ENCODE assay signal across 8 cellular contexts in the genomic region with DNA sequence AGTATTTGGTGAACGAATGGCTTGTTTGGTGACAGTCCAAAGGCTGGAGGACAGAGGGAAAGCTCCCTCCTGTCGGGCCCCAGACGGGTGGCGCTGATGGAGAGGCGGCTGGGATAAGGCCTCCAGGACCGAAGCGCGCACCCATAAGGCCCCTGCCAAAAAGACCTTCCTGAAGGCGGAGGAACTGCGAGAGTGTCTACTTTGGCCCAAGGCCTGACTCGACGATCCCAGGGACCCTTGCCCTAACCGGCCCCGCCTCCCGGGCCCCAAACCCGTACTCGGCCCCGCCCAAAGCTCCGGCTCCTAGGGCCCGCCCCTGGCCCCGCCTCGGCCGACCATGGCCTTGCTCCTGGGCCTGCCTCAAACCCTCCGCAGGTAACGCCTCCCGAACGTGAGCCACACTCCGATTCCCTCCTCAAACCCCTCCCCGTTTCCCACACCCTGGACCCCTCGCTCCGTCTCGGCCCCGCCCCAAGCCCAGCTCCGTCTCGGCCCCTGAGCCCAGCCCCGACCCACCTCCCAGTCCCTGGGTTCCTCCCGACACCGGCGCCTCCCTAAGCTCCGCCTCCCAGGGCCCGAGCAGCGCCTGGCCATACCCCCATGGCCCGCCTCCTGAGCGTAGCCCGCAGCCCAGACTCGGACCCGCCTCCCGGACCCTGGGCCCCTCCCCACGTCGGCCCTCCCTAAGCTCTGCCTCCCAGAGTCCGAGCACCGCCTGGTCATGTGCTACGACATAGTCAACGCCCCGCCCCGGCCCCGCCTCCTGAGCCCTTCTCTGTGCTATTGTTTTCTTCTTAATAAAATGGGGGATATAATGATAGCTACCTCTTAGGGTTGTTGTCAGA.
DNase-seq lines count a peak whose midpoint lies in the region; ATAC-seq lines count a peak whose summit lies in the region.

No MANE protein-coding gene starts in this region.

- H3K36me3 Mint-ChIP-seq in activated naive CD4-positive, alpha-beta T cell treated with anti-CD3 and anti-CD28 coated beads, Interleukin-2, amount 50 U/mL, for 24 hours = no peaks in the 10 kb centered on the region

- ATAC-seq in GM21825 (IDR thresholded peaks at IDR 0.05; ENCODE audit: unreplicated experiment) = peak; percentile 100

- no peaks in the 10 kb centered on the region for H3K9me3 Mint-ChIP-seq in activated naive CD4-positive, alpha-beta T cell treated with anti-CD3 and anti-CD28 coated beads, Interleukin-2, amount 50 U/mL, for 24 hours

- DNase-seq in DMS153 (lab: John Stamatoyannopoulos, UW) = peak; percentile 72
- DNase-seq in Kasumi-1 (lab: John Stamatoyannopoulos, UW) = peak; percentile 81 to 82
- DNase-seq in SK-MEL-5 (ENCODE audit: low read depth, low spot score) = peak; percentile 94
- peak; percentile 22 for DNase-seq in glomerular endothelial cell (ENCODE audit: extremely low read depth, low read depth, low spot score)
- peak; percentile 55 to 97 (median 92) for DNase-seq in nucleus accumbens (lab: John Stamatoyannopoulos, UW)
- peak; percentile 80 to 98 (median 93) for DNase-seq in substantia nigra (lab: John Stamatoyannopoulos, UW)

- H3K27ac ChIP-seq in substantia nigra (ENCODE audit: low read depth, low read length, poor library complexity, severe bottlenecking) = peak overlapping the region; percentile 77

- in situ Hi-C loops in SK-MEL-5 (cut with HindIII; ENCODE audit: low pct_unique_long_range_greater_than_20kb, low sequenced_read_pairs) = no loop called here

- peak overlapping the region; percentile 43 for H3K27ac Mint-ChIP-seq in activated naive CD4-positive, alpha-beta T cell treated with anti-CD3 and anti-CD28 coated beads, Interleukin-2, amount 50 U/mL, for 24 hours

- H3K4me1 Mint-ChIP-seq in activated naive CD4-positive, alpha-beta T cell treated with anti-CD3 and anti-CD28 coated beads, Interleukin-2, amount 50 U/mL, for 24 hours = peaks cover 26% of the 10 kb centered on the region

- peak overlapping the region; percentile 86 for H3K4me3 Mint-ChIP-seq in activated naive CD4-positive, alpha-beta T cell treated with anti-CD3 and anti-CD28 coated beads, Interleukin-2, amount 50 U/mL, for 24 hours

- H3K27me3 Mint-ChIP-seq in activated naive CD4-positive, alpha-beta T cell treated with anti-CD3 and anti-CD28 coated beads, Interleukin-2, amount 50 U/mL, for 24 hours = no peaks in the 10 kb centered on the region

Comparison
In these comparisons a context has a peak if more than half of its experiments do, and no peak if none do; other contexts are left out.
1. Peak in every context shown above with its lines: DNase-seq, ATAC-seq and H3K27ac ChIP-seq.
2. DNase-seq: peak in every context shown above with its lines; median percentile 94 in SK-MEL-5; 93 in substantia nigra; 92 in nucleus accumbens; 82 in Kasumi-1; 72 in DMS153; 22 in glomerular endothelial cell.